In genomic region chr22:44153705-44154104, GRCh38 we compare ENCODE assay signal across 24 cellular contexts. TPM values are rescaled to one million over a fixed set of nuclear protein-coding genes. Genes with fewer than 3 reads are reported as not detected.
"Had no signal": no experiment of that assay in that cellular context is flagged by ENCODE, and none has a peak within 500 bp of the region (broad histone marks: within the 10 kb centered on the region; RNA-seq: fewer than 3 reads in every experiment).

No MANE protein-coding gene starts in this region.

- H3K36me3 ChIP-seq: ascending aorta, Peyer's patch had no signal

- H3K27me3 ChIP-seq: ascending aorta, body of pancreas, Peyer's patch had no signal

- ATAC-seq: activated CD8-positive, alpha-beta memory T cell treated with anti-CD3 and anti-CD28 coated beads, Interleukin-2, amount 10 ng/mL, durations not matched to agents 7 days and 5 days; activated naive CD8-positive, alpha-beta T cell treated with anti-CD3 and anti-CD28 coated beads, Interleukin-2, amount 50 U/mL, for 24 hours; body of pancreas; T-helper 17 cell; WTC11 had no signal

- DNase-seq: activated CD4-positive, alpha-beta T cell treated with anti-CD3 and anti-CD28 coated beads, Interleukin-2, amount 10 ng/mL, durations not matched to agents 24 days and 14 days; activated CD4-positive, CD25-positive, alpha-beta regulatory T cell treated with anti-CD3 and anti-CD28 coated beads, Interleukin-2, amount 50 U/mL, for 72 hours; activated CD8-positive, alpha-beta memory T cell treated with anti-CD3 and anti-CD28 coated beads, Interleukin-2, amount 10 ng/mL, durations not matched to agents 7 days and 5 days; activated effector memory CD4-positive, alpha-beta T cell treated with anti-CD3 and anti-CD28 coated beads, Interleukin-2, amount 50 U/mL, for 16 hours; activated naive CD4-positive, alpha-beta T cell treated with Interleukin-2 at 50 U/mL for 16 hours; activated naive CD8-positive, alpha-beta T cell treated with anti-CD3 and anti-CD28 coated beads, Interleukin-2, amount 50 U/mL, for 24 hours; activated T-cell treated with anti-CD3 and anti-CD28 coated beads, Interleukin-2, amount 50 U/mL, for 4 hours; amniotic stem cell; body of pancreas; central memory CD4-positive, alpha-beta T cell; Kasumi-1; NCI-H1092; NCI-H2081; NCI-H524; SHP77 treated with DMSO at 0.1 percent for 48 hours; T-helper 17 cell; T-helper 9 cell had no signal

- H3K27ac ChIP-seq: ascending aorta, body of pancreas, Peyer's patch, RWPE1 had no signal

- H3K4me1 ChIP-seq: ascending aorta, body of pancreas, Peyer's patch had no signal

- H3K4me3 ChIP-seq: ascending aorta, body of pancreas, Peyer's patch had no signal

- H3K9me3 ChIP-seq: ascending aorta, body of pancreas, Peyer's patch had no signal

RNA-seq across cellular contexts. Expression of gene PARVG, which starts 27.0 kb away (rescaled TPM):
- total RNA-seq: bronchial epithelial cell, IMR-90, SK-MEL-5 had no signal
- polyA plus RNA-seq: IMR-90 had no signal
